Comparison of ENCODE assay signal across 17 cellular contexts in the genomic region with DNA sequence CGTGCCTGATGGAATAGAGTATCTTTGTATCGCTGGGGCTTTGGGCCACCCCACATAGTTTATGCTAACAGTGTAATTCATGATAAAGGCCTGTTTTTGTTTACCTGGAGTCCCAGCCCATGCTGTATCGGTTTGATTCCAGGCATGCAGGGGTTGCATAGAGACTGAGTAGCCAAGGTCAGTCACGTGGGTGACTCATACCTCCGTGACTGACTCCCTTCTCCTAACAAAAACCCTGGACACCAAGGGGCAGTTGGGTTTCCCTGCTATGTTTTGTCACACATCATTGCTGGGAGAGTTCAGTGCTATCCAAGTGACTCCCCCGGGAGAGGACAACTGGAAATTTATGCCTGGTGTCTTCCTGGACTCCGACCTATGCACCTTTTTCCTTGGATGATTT. TPM values are rescaled to one million over a fixed set of nuclear protein-coding genes. Genes with fewer than 3 reads are reported as not detected.
DNase-seq lines count a peak whose midpoint lies in the region; ATAC-seq, FAIRE-seq and TF ChIP-seq lines count a peak whose summit lies in the region.
"Had no signal": no experiment of that assay in that cellular context is flagged by ENCODE, and none has a peak within 500 bp of the region (broad histone marks: within the 10 kb centered on the region; RNA-seq: fewer than 3 reads in every experiment).

No MANE protein-coding gene starts in this region.

- TF ChIP-seq POLR2A in H54 (IDR thresholded peaks at IDR 0.05; ENCODE audit: low read depth, low read length) (no peak), body of pancreas (IDR thresholded peaks at IDR 0.05) (no peak)

- in situ Hi-C loops in ACHN (cut with HindIII; ENCODE audit: low pct_ligation_motif_present, low pct_unique_long_range_greater_than_20kb, low sequenced_read_pairs): no loop called here

- H3K36me3 Mint-ChIP-seq in progenitor cell of endocrine pancreas (ENCODE audit: insufficient read depth): peaks cover 2% of the 10 kb centered on the region
- H3K36me3 Mint-ChIP-seq: CD4-positive, alpha-beta memory T cell had no signal

- TF ChIP-seq CTCF in body of pancreas (IDR thresholded peaks at IDR 0.05): no peak
- TF ChIP-seq CTCF in progenitor cell of endocrine pancreas (IDR thresholded peaks at IDR 0.05; ENCODE audit: unreplicated experiment): no peak

- H3K4me1 Mint-ChIP-seq in progenitor cell of endocrine pancreas (ENCODE audit: low read depth): peaks cover 25% of the 10 kb centered on the region
- H3K4me1 Mint-ChIP-seq: CD4-positive, alpha-beta memory T cell had no signal

- no peak overlapping the region for H3K4me3 Mint-ChIP-seq in progenitor cell of endocrine pancreas (ENCODE audit: low read depth)
- H3K4me3 Mint-ChIP-seq: CD4-positive, alpha-beta memory T cell had no signal

- H3K9me3 ChIP-seq in body of pancreas: no peaks in the 10 kb centered on the region
- H3K9me3 ChIP-seq: BE2C, SK-N-SH had no signal

- H3K36me3 ChIP-seq in body of pancreas (replicated peaks in 1 of 2; ENCODE audit: insufficient read depth in 1 of 2, low read depth in 2 of 2): no peaks in the 10 kb centered on the region
- H3K36me3 ChIP-seq: BE2C had no signal

- H3K27me3 Mint-ChIP-seq in progenitor cell of endocrine pancreas: no peaks in the 10 kb centered on the region

- intact Hi-C loops in body of pancreas (cut with DNase I): no loop called here

- H3K9me3 Mint-ChIP-seq in progenitor cell of endocrine pancreas (ENCODE audit: low read depth): peaks cover 3% of the 10 kb centered on the region
- H3K9me3 Mint-ChIP-seq: CD4-positive, alpha-beta memory T cell had no signal

- ATAC-seq in body of pancreas: peak; percentile 70

- no peak for FAIRE-seq in H54 (lab: Jason Lieb, UNC)
- FAIRE-seq: GM18507 had no signal

- peak overlapping the region; percentile 1 for H3K27ac Mint-ChIP-seq in progenitor cell of endocrine pancreas
- H3K27ac Mint-ChIP-seq: CD4-positive, alpha-beta memory T cell had no signal

- H3K27me3 ChIP-seq in body of pancreas: no peaks in the 10 kb centered on the region
- H3K27me3 ChIP-seq: BE2C had no signal

- no peak overlapping the region for H3K4me3 ChIP-seq in body of pancreas

- DNase-seq in ACHN (peak; percentile 7), H54 (ENCODE audit: insufficient read length, low spot score) (peak; percentile 40), body of pancreas (peak; percentile 14 to 39 (median 24)), progenitor cell of endocrine pancreas (ENCODE audit: low spot score, unreplicated experiment) (no peak), NCI-H345 (lab: John Stamatoyannopoulos, UW) (no peak), MV-4-11 (lab: John Stamatoyannopoulos, UW) (no peak), globus pallidus (ENCODE audit: low spot score) (no peak)
- DNase-seq: BE2C; CD4-positive, alpha-beta memory T cell; HCEC 1CT; NCI-H1105 treated with DMSO at 0.1 percent for 48 hours; NCI-H187 treated with DMSO at 0.1 percent for 48 hours; NCI-H446 treated with DMSO at 0.1 percent for 48 hours; NCI-H748 treated with DMSO at 0.1 percent for 48 hours; Right ventricle myocardium superior; SK-N-SH had no signal

- 44 to 48% methylated on average over 7 of the region's 7 CpGs for WGBS in body of pancreas, 2 donors

- H3K27ac ChIP-seq in body of pancreas: no peak overlapping the region

- peaks cover 8% of the 10 kb centered on the region for H3K4me1 ChIP-seq in body of pancreas
- H3K4me1 ChIP-seq: BE2C had no signal

RNA-seq across cellular contexts. Expression of a gene that starts 57.2 kb away (rescaled TPM):
- total RNA-seq in body of pancreas: 10 to 100 TPM; 10.9 to 11.4 TPM
- total RNA-seq in progenitor cell of endocrine pancreas: 20.7 and 21.4 TPM in 2 replicates

Comparison
In these comparisons a context has a peak if more than half of its experiments do, and no peak if none do; other contexts are left out.
1. DNase-seq: peak in ACHN (single experiment), H54 (single experiment) and body of pancreas (4 of 4); none in progenitor cell of endocrine pancreas (single experiment), NCI-H345 (single experiment), MV-4-11 (single experiment) and globus pallidus (single experiment).